In the genomic region with DNA sequence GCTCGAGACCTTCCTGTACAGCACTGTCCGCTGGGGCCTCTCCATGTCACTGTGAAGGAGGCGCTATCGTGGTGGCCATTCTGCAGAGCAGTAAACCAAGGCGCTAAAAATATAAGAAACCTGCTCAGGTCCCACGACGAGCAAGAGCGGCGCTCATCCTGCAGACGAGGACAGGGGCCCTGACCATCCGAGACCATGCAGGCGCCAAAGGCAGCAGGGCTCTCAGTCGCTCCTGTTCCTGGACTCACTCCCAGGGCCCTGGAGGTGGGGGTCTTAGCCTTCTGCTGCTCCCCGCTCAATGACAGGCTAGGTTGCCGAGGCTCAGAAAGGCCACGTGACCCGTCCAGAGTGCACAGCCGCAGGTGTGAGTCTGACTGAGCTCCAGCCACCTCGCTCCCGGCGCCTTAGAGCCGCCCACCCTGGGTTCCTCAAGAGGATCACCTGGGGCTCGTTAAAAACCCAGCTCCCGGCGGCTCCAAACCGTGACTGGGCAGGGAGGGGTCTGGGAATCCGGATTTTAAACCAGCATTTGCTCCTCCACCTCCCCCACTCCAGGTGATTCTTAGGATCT, we compare ENCODE assay signal across 2 cellular contexts.
A peak's percentile ranks its signal among the peaks of the same experiment; 100 is the strongest.
TF ChIP-seq lines count a peak whose summit lies in the region.

No MANE protein-coding gene starts in this region.

TF ChIP-seq in Ishikawa, 13 proteins besides CTCF, POLR2A, EP300 and RAD21 (continued from another document):
- TF ChIP-seq, protein P1, sequence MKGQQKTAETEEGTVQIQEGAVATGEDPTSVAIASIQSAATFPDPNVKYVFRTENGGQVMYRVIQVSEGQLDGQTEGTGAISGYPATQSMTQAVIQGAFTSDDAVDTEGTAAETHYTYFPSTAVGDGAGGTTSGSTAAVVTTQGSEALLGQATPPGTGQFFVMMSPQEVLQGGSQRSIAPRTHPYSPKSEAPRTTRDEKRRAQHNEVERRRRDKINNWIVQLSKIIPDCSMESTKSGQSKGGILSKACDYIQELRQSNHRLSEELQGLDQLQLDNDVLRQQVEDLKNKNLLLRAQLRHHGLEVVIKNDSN (IDR thresholded peaks at IDR 0.05): peak; percentile 93
- no peak for TF ChIP-seq EGR1 (IDR thresholded peaks at IDR 0.05)
TF ChIP-seq in Ishikawa: peak in this region for 2.

TF ChIP-seq in neural cell, 6 proteins besides CTCF, POLR2A, EP300 and RAD21 (continued from another document):
- TF ChIP-seq, protein P2, sequence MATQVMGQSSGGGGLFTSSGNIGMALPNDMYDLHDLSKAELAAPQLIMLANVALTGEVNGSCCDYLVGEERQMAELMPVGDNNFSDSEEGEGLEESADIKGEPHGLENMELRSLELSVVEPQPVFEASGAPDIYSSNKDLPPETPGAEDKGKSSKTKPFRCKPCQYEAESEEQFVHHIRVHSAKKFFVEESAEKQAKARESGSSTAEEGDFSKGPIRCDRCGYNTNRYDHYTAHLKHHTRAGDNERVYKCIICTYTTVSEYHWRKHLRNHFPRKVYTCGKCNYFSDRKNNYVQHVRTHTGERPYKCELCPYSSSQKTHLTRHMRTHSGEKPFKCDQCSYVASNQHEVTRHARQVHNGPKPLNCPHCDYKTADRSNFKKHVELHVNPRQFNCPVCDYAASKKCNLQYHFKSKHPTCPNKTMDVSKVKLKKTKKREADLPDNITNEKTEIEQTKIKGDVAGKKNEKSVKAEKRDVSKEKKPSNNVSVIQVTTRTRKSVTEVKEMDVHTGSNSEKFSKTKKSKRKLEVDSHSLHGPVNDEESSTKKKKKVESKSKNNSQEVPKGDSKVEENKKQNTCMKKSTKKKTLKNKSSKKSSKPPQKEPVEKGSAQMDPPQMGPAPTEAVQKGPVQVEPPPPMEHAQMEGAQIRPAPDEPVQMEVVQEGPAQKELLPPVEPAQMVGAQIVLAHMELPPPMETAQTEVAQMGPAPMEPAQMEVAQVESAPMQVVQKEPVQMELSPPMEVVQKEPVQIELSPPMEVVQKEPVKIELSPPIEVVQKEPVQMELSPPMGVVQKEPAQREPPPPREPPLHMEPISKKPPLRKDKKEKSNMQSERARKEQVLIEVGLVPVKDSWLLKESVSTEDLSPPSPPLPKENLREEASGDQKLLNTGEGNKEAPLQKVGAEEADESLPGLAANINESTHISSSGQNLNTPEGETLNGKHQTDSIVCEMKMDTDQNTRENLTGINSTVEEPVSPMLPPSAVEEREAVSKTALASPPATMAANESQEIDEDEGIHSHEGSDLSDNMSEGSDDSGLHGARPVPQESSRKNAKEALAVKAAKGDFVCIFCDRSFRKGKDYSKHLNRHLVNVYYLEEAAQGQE (IDR thresholded peaks at IDR 0.05; ENCODE audit: borderline replicate concordance): no peak
- no peak for TF ChIP-seq POLR2AphosphoS5 (IDR thresholded peaks at IDR 0.05)
- TF ChIP-seq TAF1 (IDR thresholded peaks at IDR 0.05; ENCODE audit: low read depth): no peak
TF ChIP-seq in neural cell: peak in this region for 0.
